ENCODE assay signal across 1 cellular context in the genomic region with DNA sequence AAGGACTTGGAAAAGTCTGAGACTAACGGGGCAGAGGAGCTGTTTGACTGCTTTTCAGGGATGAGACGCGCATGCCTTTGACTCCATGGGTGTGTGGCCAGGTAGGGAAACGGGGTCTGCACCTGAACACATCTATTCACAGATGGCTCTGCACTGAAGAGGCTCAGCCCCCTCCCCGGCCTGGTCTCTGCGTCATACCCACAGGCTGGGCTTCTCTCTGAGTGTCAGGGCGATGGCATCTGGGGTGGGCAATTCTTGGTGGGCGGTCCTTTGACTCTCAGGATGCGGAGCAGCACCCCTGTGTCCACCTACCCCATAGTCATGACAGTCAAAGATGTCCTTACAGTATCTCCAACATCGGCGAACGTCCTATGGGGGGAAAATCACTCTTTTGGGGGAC.
TF ChIP-seq lines count a peak whose summit lies in the region.

No MANE protein-coding gene starts in this region.

TF ChIP-seq in IMR-90, 13 proteins besides CTCF, POLR2A, EP300 and RAD21:
- TF ChIP-seq, protein P1, sequence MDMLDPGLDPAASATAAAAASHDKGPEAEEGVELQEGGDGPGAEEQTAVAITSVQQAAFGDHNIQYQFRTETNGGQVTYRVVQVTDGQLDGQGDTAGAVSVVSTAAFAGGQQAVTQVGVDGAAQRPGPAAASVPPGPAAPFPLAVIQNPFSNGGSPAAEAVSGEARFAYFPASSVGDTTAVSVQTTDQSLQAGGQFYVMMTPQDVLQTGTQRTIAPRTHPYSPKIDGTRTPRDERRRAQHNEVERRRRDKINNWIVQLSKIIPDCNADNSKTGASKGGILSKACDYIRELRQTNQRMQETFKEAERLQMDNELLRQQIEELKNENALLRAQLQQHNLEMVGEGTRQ (IDR thresholded peaks at IDR 0.05; ENCODE audit: low read depth, low read length): no peak
- no peak for TF ChIP-seq RFX5 (IDR thresholded peaks at IDR 0.05; ENCODE audit: low read depth, low read length)
- TF ChIP-seq CEBPB (IDR thresholded peaks at IDR 0.05; ENCODE audit: low read depth, low read length): no peak
- TF ChIP-seq MAZ (IDR thresholded peaks at IDR 0.05; ENCODE audit: borderline replicate concordance, low read depth, low read length): no peak
- no peak for TF ChIP-seq MXI1 (IDR thresholded peaks at IDR 0.05; ENCODE audit: borderline replicate concordance, low read depth, low read length)
- no peak for TF ChIP-seq RCOR1 (IDR thresholded peaks at IDR 0.05; ENCODE audit: insufficient replicate concordance, low read length)
- no peak for TF ChIP-seq BHLHE40 (IDR thresholded peaks at IDR 0.05; ENCODE audit: low read depth, low read length)
- no peak for TF ChIP-seq CHD1 (IDR thresholded peaks at IDR 0.05; ENCODE audit: low read depth, low read length)
- no peak for TF ChIP-seq NFE2L2 (IDR thresholded peaks at IDR 0.05; ENCODE audit: low read depth, low read length)
- TF ChIP-seq MAFK (IDR thresholded peaks at IDR 0.05; ENCODE audit: low read depth, low read length): no peak
- no peak for TF ChIP-seq FOS (IDR thresholded peaks at IDR 0.05; ENCODE audit: low read depth, low read length)
- no peak for TF ChIP-seq SMC3 (IDR thresholded peaks at IDR 0.05; ENCODE audit: low read depth, low read length)
- TF ChIP-seq, protein P2, sequence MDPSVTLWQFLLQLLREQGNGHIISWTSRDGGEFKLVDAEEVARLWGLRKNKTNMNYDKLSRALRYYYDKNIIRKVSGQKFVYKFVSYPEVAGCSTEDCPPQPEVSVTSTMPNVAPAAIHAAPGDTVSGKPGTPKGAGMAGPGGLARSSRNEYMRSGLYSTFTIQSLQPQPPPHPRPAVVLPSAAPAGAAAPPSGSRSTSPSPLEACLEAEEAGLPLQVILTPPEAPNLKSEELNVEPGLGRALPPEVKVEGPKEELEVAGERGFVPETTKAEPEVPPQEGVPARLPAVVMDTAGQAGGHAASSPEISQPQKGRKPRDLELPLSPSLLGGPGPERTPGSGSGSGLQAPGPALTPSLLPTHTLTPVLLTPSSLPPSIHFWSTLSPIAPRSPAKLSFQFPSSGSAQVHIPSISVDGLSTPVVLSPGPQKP (IDR thresholded peaks at IDR 0.05; ENCODE audit: borderline replicate concordance, low read depth, low read length): no peak
